In genomic region chr16:84596161-84596560, GRCh38 we compare ENCODE assay signal across 18 cellular contexts. TPM values are rescaled to one million over a fixed set of nuclear protein-coding genes. Genes with fewer than 3 reads are reported as not detected.
DNase-seq lines count a peak whose midpoint lies in the region; ATAC-seq, FAIRE-seq and TF ChIP-seq lines count a peak whose summit lies in the region.
"Had no signal": no experiment of that assay in that cellular context is flagged by ENCODE, and none has a peak within 500 bp of the region (broad histone marks: within the 10 kb centered on the region; RNA-seq: fewer than 3 reads in every experiment).

No MANE protein-coding gene starts in this region.

- no peak for FAIRE-seq in small intestine (lab: Jason Lieb, UNC)
- FAIRE-seq: colon, frontal cortex, GM12892 had no signal

- no peaks in the 10 kb centered on the region for H3K9me3 ChIP-seq in spleen
- no peaks in the 10 kb centered on the region for H3K9me3 ChIP-seq in small intestine (ENCODE audit: control insufficient read depth, low read depth)
- H3K9me3 ChIP-seq: left lung had no signal

- peaks cover 86% of the 10 kb centered on the region for H3K4me1 Mint-ChIP-seq in activated CD8-positive, alpha-beta memory T cell treated with anti-CD3 and anti-CD28 coated beads, Interleukin-2, amount 10 ng/mL, durations not matched to agents 7 days and 5 days
- H3K4me1 Mint-ChIP-seq in IgD-negative memory B cell: peaks cover 56 to 64% (median 62%) of the 10 kb centered on the region in 3 donors
- H3K4me1 Mint-ChIP-seq in activated T-helper 2 cell treated with anti-CD3 and anti-CD28 coated beads, Interferon-gamma antibody, Interleukin-2, Interleukin-4, amounts not matched to agents 10 μg/mL and 5 μg/mL and 100 μg/mL, durations not matched to agents 14 hours and 24 hours and 36 hours (ENCODE audit: low read depth): peaks cover 76% of the 10 kb centered on the region

- H3K27me3 ChIP-seq in spleen (replicated peaks in 1 of 7) (no peaks in the 10 kb centered on the region), small intestine (ENCODE audit: control insufficient read depth in 2 of 2, insufficient read depth in 2 of 2, low read length in 2 of 2) (no peaks in the 10 kb centered on the region)
- H3K27me3 ChIP-seq: left lung had no signal

- intact Hi-C loops in activated T-helper 2 cell treated with anti-CD3 and anti-CD28 coated beads, Interferon-gamma antibody, Interleukin-2, Interleukin-4, amounts not matched to agents 10 μg/mL and 5 μg/mL and 100 μg/mL, durations not matched to agents 14 hours and 24 hours and 36 hours (cut with micrococcal nuclease): no loop called here
- intact Hi-C loops in spleen (cut with DNase I; ENCODE audit: low total_unique reads): no loop called here

- H3K27me3 Mint-ChIP-seq in activated CD8-positive, alpha-beta memory T cell treated with anti-CD3 and anti-CD28 coated beads, Interleukin-2, amount 10 ng/mL, durations not matched to agents 7 days and 5 days: no peaks in the 10 kb centered on the region
- H3K27me3 Mint-ChIP-seq in IgD-negative memory B cell: peaks cover 4% of the 10 kb centered on the region
- no peaks in the 10 kb centered on the region for H3K27me3 Mint-ChIP-seq in activated T-helper 2 cell treated with anti-CD3 and anti-CD28 coated beads, Interferon-gamma antibody, Interleukin-2, Interleukin-4, amounts not matched to agents 10 μg/mL and 5 μg/mL and 100 μg/mL, durations not matched to agents 14 hours and 24 hours and 36 hours (ENCODE audit: low read depth)

- H3K4me1 ChIP-seq in spleen (peaks cover 78 to 99% (median 92%) of the 10 kb centered on the region in 6 donors), small intestine (ENCODE audit: control insufficient read depth in 2 of 2, insufficient read depth in 1 of 2, low read depth in 1 of 2, low read length in 1 of 2) (peaks cover 4% of the 10 kb centered on the region in 2 donors)

- H3K27ac ChIP-seq in spleen (peak overlapping the region; percentile 91 to 97 (median 94)), small intestine (ENCODE audit: low read depth in 1 of 2, low read length in 1 of 2) (peak overlapping the region in 1 of 2 donors; percentile 24)
- H3K27ac ChIP-seq: epithelial cell of prostate had no signal

- no peak for ATAC-seq in activated CD8-positive, alpha-beta memory T cell treated with anti-CD3 and anti-CD28 coated beads, Interleukin-2, amount 10 ng/mL, durations not matched to agents 7 days and 5 days
- no peak for ATAC-seq in HG02642 (IDR thresholded peaks at IDR 0.05; ENCODE audit: poor library complexity, unreplicated experiment)
- ATAC-seq: left lung, Right ventricle myocardium inferior had no signal

- no peak for TF ChIP-seq CTCF in spleen (IDR thresholded peaks at IDR 0.05 in 8 of 11, conservative IDR thresholded peaks at IDR 0.05 in 3 of 11)

- no peak for TF ChIP-seq POLR2A in spleen (IDR thresholded peaks at IDR 0.05)

- H3K9me3 Mint-ChIP-seq in activated CD8-positive, alpha-beta memory T cell treated with anti-CD3 and anti-CD28 coated beads, Interleukin-2, amount 10 ng/mL, durations not matched to agents 7 days and 5 days (ENCODE audit: low read depth): no peaks in the 10 kb centered on the region
- peaks cover 0 to 3% (median 0%) of the 10 kb centered on the region in 3 donors for H3K9me3 Mint-ChIP-seq in IgD-negative memory B cell
- no peaks in the 10 kb centered on the region for H3K9me3 Mint-ChIP-seq in activated T-helper 2 cell treated with anti-CD3 and anti-CD28 coated beads, Interferon-gamma antibody, Interleukin-2, Interleukin-4, amounts not matched to agents 10 μg/mL and 5 μg/mL and 100 μg/mL, durations not matched to agents 14 hours and 24 hours and 36 hours

- DNase-seq in activated CD8-positive, alpha-beta memory T cell treated with anti-CD3 and anti-CD28 coated beads, Interleukin-2, amount 10 ng/mL, durations not matched to agents 7 days and 5 days: no peak
- DNase-seq in activated CD8-positive, alpha-beta memory T cell treated with anti-CD3 and anti-CD28 coated beads, Interleukin-2, amount 50 U/mL, for 4 hours: no peak
- DNase-seq in activated T-helper 2 cell treated with anti-CD3 and anti-CD28 coated beads, Interferon-gamma antibody, Interleukin-2, Interleukin-4, amounts not matched to agents 10 μg/mL and 5 μg/mL and 100 μg/mL, durations not matched to agents 14 hours and 24 hours and 36 hours (ENCODE audit: low spot score): no peak
- no peak for DNase-seq in spleen
- no peak for DNase-seq in small intestine
- no peak for DNase-seq in DMS153 (lab: John Stamatoyannopoulos, UW)
- DNase-seq: activated CD4-positive, alpha-beta T cell treated with anti-CD3 and anti-CD28 coated beads for 1 hour; COR-L47; left lung; NCI-H1436; NCI-H2171 treated with DMSO at 0.1 percent for 48 hours had no signal

- H3K36me3 ChIP-seq in spleen (peaks cover 0 to 38% (median 0%) of the 10 kb centered on the region in 6 donors), small intestine (ENCODE audit: control insufficient read depth in 2 of 2, insufficient read depth in 2 of 2, low read length in 2 of 2) (no peaks in the 10 kb centered on the region)
- H3K36me3 ChIP-seq: left lung had no signal

- peaks cover 76% of the 10 kb centered on the region for H3K36me3 Mint-ChIP-seq in activated CD8-positive, alpha-beta memory T cell treated with anti-CD3 and anti-CD28 coated beads, Interleukin-2, amount 10 ng/mL, durations not matched to agents 7 days and 5 days
- H3K36me3 Mint-ChIP-seq in IgD-negative memory B cell: peaks cover 10% of the 10 kb centered on the region
- peaks cover 70% of the 10 kb centered on the region for H3K36me3 Mint-ChIP-seq in activated T-helper 2 cell treated with anti-CD3 and anti-CD28 coated beads, Interferon-gamma antibody, Interleukin-2, Interleukin-4, amounts not matched to agents 10 μg/mL and 5 μg/mL and 100 μg/mL, durations not matched to agents 14 hours and 24 hours and 36 hours (ENCODE audit: low read depth)

- CTCF ChIA-PET in activated CD8-positive, alpha-beta memory T cell treated with anti-CD3 and anti-CD28 coated beads, Interleukin-2, amount 10 ng/mL, durations not matched to agents 7 days and 5 days (lab: Charles Lee): interaction anchor here (5.5 to 8.3 kb wide), 3 partner anchors 11 to 43 kb away, joined by 39 to 88 read pairs (median 60); partner anchors contain the start of gene COTL1

- peak overlapping the region; percentile 55 for H3K4me3 Mint-ChIP-seq in activated CD8-positive, alpha-beta memory T cell treated with anti-CD3 and anti-CD28 coated beads, Interleukin-2, amount 10 ng/mL, durations not matched to agents 7 days and 5 days
- H3K4me3 Mint-ChIP-seq in IgD-negative memory B cell: peak overlapping the region; percentile 86 to 99 (median 95)
- H3K4me3 Mint-ChIP-seq in activated T-helper 2 cell treated with anti-CD3 and anti-CD28 coated beads, Interferon-gamma antibody, Interleukin-2, Interleukin-4, amounts not matched to agents 10 μg/mL and 5 μg/mL and 100 μg/mL, durations not matched to agents 14 hours and 24 hours and 36 hours (ENCODE audit: low read depth): peak overlapping the region; percentile 18

- H3K4me3 ChIP-seq in spleen (peak overlapping the region in 2 of 8 donors; percentile 40 to 64), small intestine (ENCODE audit: low read depth in 1 of 2, low read length in 2 of 2) (no peak overlapping the region)
- H3K4me3 ChIP-seq: left lung had no signal

- peak overlapping the region; percentile 97 for H3K27ac Mint-ChIP-seq in activated CD8-positive, alpha-beta memory T cell treated with anti-CD3 and anti-CD28 coated beads, Interleukin-2, amount 10 ng/mL, durations not matched to agents 7 days and 5 days
- H3K27ac Mint-ChIP-seq in IgD-negative memory B cell: peak overlapping the region; percentile 96 to 97 (median 97)
- H3K27ac Mint-ChIP-seq in activated T-helper 2 cell treated with anti-CD3 and anti-CD28 coated beads, Interferon-gamma antibody, Interleukin-2, Interleukin-4, amounts not matched to agents 10 μg/mL and 5 μg/mL and 100 μg/mL, durations not matched to agents 14 hours and 24 hours and 36 hours: peak overlapping the region; percentile 97

RNA-seq across cellular contexts. Expression of gene COTL1, which starts 21.7 kb away (rescaled TPM):
- 1,000 to 10,000 TPM; 1,052 to 1,190 TPM for total RNA-seq in activated CD8-positive, alpha-beta memory T cell treated with anti-CD3 and anti-CD28 coated beads, Interleukin-2, amount 10 ng/mL, durations not matched to agents 7 days and 5 days
- polyA plus RNA-seq in IgD-negative memory B cell: 725 TPM
- total RNA-seq in activated T-helper 2 cell treated with anti-CD3 and anti-CD28 coated beads, Interferon-gamma antibody, Interleukin-2, Interleukin-4, amounts not matched to agents 10 μg/mL and 5 μg/mL and 100 μg/mL, durations not matched to agents 14 hours and 24 hours and 36 hours: 478 and 483 TPM in 2 replicates
- total RNA-seq in spleen: 100 to 1,000 TPM; 284 to 655 (median 457) TPM
- 100 to 1,000 TPM; 298 to 449 (median 303) TPM for polyA plus RNA-seq in spleen
- 100 to 1,000 TPM in 2 of 3 donors, 10 to 100 TPM in 1; 87.2 to 166 (median 101) TPM for polyA plus RNA-seq in small intestine

RNA-seq across cellular contexts. Expression of gene KLHL36, which starts 52.1 kb away (rescaled TPM):
- total RNA-seq in activated CD8-positive, alpha-beta memory T cell treated with anti-CD3 and anti-CD28 coated beads, Interleukin-2, amount 10 ng/mL, durations not matched to agents 7 days and 5 days: 10 to 100 TPM; 38.5 to 44.9 TPM
- polyA plus RNA-seq in IgD-negative memory B cell: 34.1 TPM
- total RNA-seq in activated T-helper 2 cell treated with anti-CD3 and anti-CD28 coated beads, Interferon-gamma antibody, Interleukin-2, Interleukin-4, amounts not matched to agents 10 μg/mL and 5 μg/mL and 100 μg/mL, durations not matched to agents 14 hours and 24 hours and 36 hours: 57.7 and 59.6 TPM in 2 replicates
- total RNA-seq in spleen: 10 to 100 TPM; 63.8 to 93.6 (median 73.6) TPM
- polyA plus RNA-seq in spleen: 10 to 100 TPM; 17.8 to 32.7 (median 24.8) TPM
- polyA plus RNA-seq in small intestine: 10 to 100 TPM; 12.7 to 21.7 (median 16.8) TPM

Comparison
In these comparisons a context has a peak if more than half of its experiments do, and no peak if none do; other contexts are left out.
1. H3K4me3 Mint-ChIP-seq: peak in every context shown above with its lines; median percentile 95 in IgD-negative memory B cell; 55 in activated CD8-positive, alpha-beta memory T cell treated with anti-CD3 and anti-CD28 coated beads, Interleukin-2, amount 10 ng/mL, durations not matched to agents 7 days and 5 days; 18 in activated T-helper 2 cell treated with anti-CD3 and anti-CD28 coated beads, Interferon-gamma antibody, Interleukin-2, Interleukin-4, amounts not matched to agents 10 μg/mL and 5 μg/mL and 100 μg/mL, durations not matched to agents 14 hours and 24 hours and 36 hours.